ENCODE assay signal across 8 cellular contexts in genomic region chr1:29122987-29123870, GRCh38. TPM values are rescaled to one million over a fixed set of nuclear protein-coding genes. Genes with fewer than 3 reads are reported as not detected.
DNase-seq lines count a peak whose midpoint lies in the region; ATAC-seq, FAIRE-seq and TF ChIP-seq lines count a peak whose summit lies in the region.

No MANE protein-coding gene starts in this region.

- CTCF ChIA-PET in AG04450 (lab: Charles Lee) = interaction anchor here (1.0 to 2.0 kb wide), 9 partner anchors 17 to 79 kb away, joined by 4 to 16 read pairs (median 7); partner anchors contain the start of gene SRSF4
- CTCF ChIA-PET in HEK293T (lab: Yijun Ruan, JAX) = interaction anchor here (1.5 kb wide), 1 partner anchor 11 kb away, joined by 3 read pairs; no protein-coding TSS in a partner anchor

- in situ Hi-C loops in astrocyte of the cerebellum (cut with HindIII; ENCODE audit: low sequenced_read_pairs) = no loop called here

- no peak for ATAC-seq in stimulated activated naive CD8-positive, alpha-beta T cell treated with anti-CD3 and anti-CD28 coated beads, Interleukin-15, Interleukin-2, amounts not matched to agents 100 U/mL and 50 U/mL, for 24 hours
- no peak for ATAC-seq in GM21447 (IDR thresholded peaks at IDR 0.05; ENCODE audit: unreplicated experiment)

- H3K9ac ChIP-seq in keratinocyte (ENCODE audit: control insufficient read depth, extremely low read depth, insufficient read depth, low read length) = peak overlapping the region; percentile 24

- POLR2A ChIA-PET in AG04450 (lab: Yijun Ruan, JAX) = interaction anchor here (0.6 to 2.2 kb wide), 5 partner anchors 23 to 151 kb away, joined by 3 to 23 read pairs (median 6); partner anchors contain the start of gene SRSF4
- POLR2A ChIA-PET in HEK293T (lab: Yijun Ruan, JAX) = interaction anchor here (1.7 kb wide), 1 partner anchor 10 kb away, joined by 8 read pairs; no protein-coding TSS in a partner anchor

- H3K4me2 ChIP-seq in keratinocyte (ENCODE audit: control insufficient read depth, extremely low read depth, insufficient read depth, low read depth, low read length) = peak overlapping the region; percentile 42

- H3K27ac ChIP-seq in AG04450 (ENCODE audit: low read depth, low read length) = peak overlapping the region; percentile 78
- no peak overlapping the region for H3K27ac ChIP-seq in keratinocyte (ENCODE audit: control insufficient read depth, insufficient read depth, low read length)

- H3K79me2 ChIP-seq in keratinocyte (ENCODE audit: control insufficient read depth, insufficient read depth, low read length) = no peaks in the 10 kb centered on the region

- H4K20me1 ChIP-seq in keratinocyte (ENCODE audit: control insufficient read depth, extremely low read depth, insufficient read depth, low read length) = no peaks in the 10 kb centered on the region

- DNase-seq in AG04450 (ENCODE audit: low read depth, low spot score) (no peak), HS-27A (ENCODE audit: low read depth) (peak; percentile 42), astrocyte of the cerebellum (ENCODE audit: low read depth) (no peak), keratinocyte (ENCODE audit: low read depth, low spot score) (no peak), NCI-H146 treated with DMSO at 0.1 percent for 48 hours (lab: John Stamatoyannopoulos, UW; ENCODE audit: unreplicated experiment) (no peak), HEK293T (ENCODE audit: extremely low spot score) (no peak)
- DNase-seq in stimulated activated naive CD8-positive, alpha-beta T cell treated with anti-CD3 and anti-CD28 coated beads, Interleukin-15, Interleukin-2, amounts not matched to agents 100 U/mL and 50 U/mL, for 24 hours = peak; percentile 48

- H2AFZ ChIP-seq in keratinocyte (ENCODE audit: control insufficient read depth, low read length) = peak overlapping the region; percentile 40

- no peaks in the 10 kb centered on the region; the same call in 1 of the 2 replicates for H3K9me3 ChIP-seq in AG04450 (ENCODE audit: control insufficient read depth, insufficient read depth, low read length)
- no peaks in the 10 kb centered on the region for H3K9me3 ChIP-seq in keratinocyte (ENCODE audit: control insufficient read depth, low read depth, low read length)

- H3K27me3 ChIP-seq in AG04450 (ENCODE audit: control insufficient read depth, insufficient read depth, low read length) (no peaks in the 10 kb centered on the region), keratinocyte (ENCODE audit: control insufficient read depth, extremely low read depth, insufficient read depth, low read length) (peaks cover 38% of the 10 kb centered on the region)

- H3K9me1 ChIP-seq in keratinocyte (ENCODE audit: control insufficient read depth, extremely low read depth, insufficient read depth, low read length) = no peaks in the 10 kb centered on the region

- no peak for FAIRE-seq in keratinocyte (lab: Jason Lieb, UNC)

- dilution Hi-C loops in keratinocyte (cut with MboI; ENCODE audit: extremely low pct_ligation_motif_present, low sequenced_read_pairs) = no loop called here

- H3K4me1 ChIP-seq in keratinocyte (ENCODE audit: control insufficient read depth, extremely low read depth, insufficient read depth, low read length) = peaks cover 10% of the 10 kb centered on the region

- H3K36me3 ChIP-seq in keratinocyte (ENCODE audit: control insufficient read depth in 2 of 2, extremely low read depth in 1 of 2, insufficient read depth in 2 of 2, low read length in 2 of 2) = peaks cover 3 to 8% of the 10 kb centered on the region in 2 experiments

- H3K4me3 ChIP-seq in AG04450 (ENCODE audit: low read depth, low read length) = peak overlapping the region; percentile 68
- H3K4me3 ChIP-seq in astrocyte of the cerebellum (ENCODE audit: low read depth, low read length) = peak overlapping the region; percentile 67
- peak overlapping the region; percentile 29 to 48 (median 29) for H3K4me3 ChIP-seq in keratinocyte (ENCODE audit: control insufficient read depth in 2 of 3, extremely low read depth in 1 of 3, insufficient read depth in 2 of 3, low read depth in 1 of 3, low read length in 3 of 3)

- no peak for TF ChIP-seq CTCF in AG04450 (IDR thresholded peaks at IDR 0.05; ENCODE audit: low read depth, low read length)
- no peak for TF ChIP-seq CTCF in astrocyte of the cerebellum (IDR thresholded peaks at IDR 0.05; ENCODE audit: low read depth, low read length, missing control alignments)
- TF ChIP-seq CTCF in keratinocyte (optimal IDR thresholded peaks at IDR 0.05 in 1 of 3, IDR thresholded peaks at IDR 0.05 in 1 of 3, conservative IDR thresholded peaks at IDR 0.05 in 1 of 3; ENCODE audit: extremely low read depth in 1 of 3, insufficient read depth in 2 of 3, low read length in 3 of 3) = no peak

TF ChIP-seq in HEK293T, 16 proteins besides CTCF, POLR2A, EP300 and RAD21:
- TF ChIP-seq NFRKB (IDR thresholded peaks at IDR 0.05) (no peak), FOXK2 (IDR thresholded peaks at IDR 0.05) (no peak), TARDBP (IDR thresholded peaks at IDR 0.05) (no peak), BHLHE40 (IDR thresholded peaks at IDR 0.05; ENCODE audit: borderline replicate concordance) (no peak), L3MBTL2 (conservative IDR thresholded peaks at IDR 0.05) (no peak), FOXM1 (IDR thresholded peaks at IDR 0.05; ENCODE audit: borderline replicate concordance) (no peak), ARNT (IDR thresholded peaks at IDR 0.05) (no peak), ZNF384 (IDR thresholded peaks at IDR 0.05) (no peak), HDGF (IDR thresholded peaks at IDR 0.05; ENCODE audit: borderline replicate concordance) (no peak), LEF1 (IDR thresholded peaks at IDR 0.05; ENCODE audit: borderline replicate concordance) (no peak), CTBP1 (IDR thresholded peaks at IDR 0.05; ENCODE audit: borderline replicate concordance) (no peak), ELF4 (IDR thresholded peaks at IDR 0.05) (no peak), SUZ12 (IDR thresholded peaks at IDR 0.05) (no peak), SP1 (IDR thresholded peaks at IDR 0.05) (no peak), PKNOX1 (IDR thresholded peaks at IDR 0.05) (no peak), FOXA1 (IDR thresholded peaks at IDR 0.05) (no peak)
TF ChIP-seq in HEK293T: peak in this region for 0.

RNA-seq across cellular contexts. Expression of gene TMEM200B, which starts 0.5 kb away (rescaled TPM):
- polyA plus RNA-seq in AG04450 (2011; rRNA removed) (9.8 and 10.5 TPM in 2 replicates), keratinocyte (0.18 to 0.82 TPM (median 0.59 TPM) in 3 replicates)
- 5.5 and 6.2 TPM in 2 replicates for polyA minus RNA-seq in AG04450 (2011; rRNA and poly(A)+ RNA removed)
- polyA plus RNA-seq in keratinocyte (2011; ENCODE audit: low read depth) = not detected
- polyA plus RNA-seq in keratinocyte (2011; cell fraction: cytosol; rRNA removed) = 0.18 and 0.19 TPM in 2 replicates
- 0.22 and 0.33 TPM in 2 replicates for polyA plus RNA-seq in keratinocyte (2011; cell fraction: nucleus; rRNA removed)
- 0.39 and 1.00 TPM in 2 replicates for polyA plus RNA-seq in keratinocyte (2012; ENCODE audit: low replicate concordance)
- polyA minus RNA-seq in keratinocyte = 0.10 to 0.45 TPM (median 0.23 TPM) in 3 replicates
- not detected for polyA minus RNA-seq in keratinocyte (2011; cell fraction: cytosol; rRNA and poly(A)+ RNA removed)
- 0.21 TPM in 1 of 2 replicates, not detected in the other for polyA minus RNA-seq in keratinocyte (2011; cell fraction: nucleus; rRNA and poly(A)+ RNA removed)

RNA-seq across cellular contexts. Expression of gene SRSF4, which starts 58.5 kb away (rescaled TPM):
- polyA plus RNA-seq in AG04450 (2011; rRNA removed) = 39.7 and 45.6 TPM in 2 replicates
- 31.5 and 36.5 TPM in 2 replicates for polyA minus RNA-seq in AG04450 (2011; rRNA and poly(A)+ RNA removed)
- 26.8 to 63.2 TPM (median 51.0 TPM) in 3 replicates for polyA plus RNA-seq in keratinocyte
- 135 TPM for polyA plus RNA-seq in keratinocyte (2011; ENCODE audit: low read depth)
- polyA plus RNA-seq in keratinocyte (2011; cell fraction: cytosol; rRNA removed) = 39.2 and 42.5 TPM in 2 replicates
- 89.0 and 94.1 TPM in 2 replicates for polyA plus RNA-seq in keratinocyte (2011; cell fraction: nucleus; rRNA removed)
- polyA plus RNA-seq in keratinocyte (2012; ENCODE audit: low replicate concordance) = 60.2 and 62.4 TPM in 2 replicates
- 14.8 to 41.8 TPM (median 15.6 TPM) in 3 replicates for polyA minus RNA-seq in keratinocyte
- 18.8 TPM for polyA minus RNA-seq in keratinocyte (2011; cell fraction: cytosol; rRNA and poly(A)+ RNA removed)
- polyA minus RNA-seq in keratinocyte (2011; cell fraction: nucleus; rRNA and poly(A)+ RNA removed) = 20.7 and 34.7 TPM in 2 replicates

Comparison
In these comparisons a context has a peak if more than half of its experiments do, and no peak if none do; other contexts are left out.
1. DNase-seq: peak in HS-27A (single experiment) and stimulated activated naive CD8-positive, alpha-beta T cell treated with anti-CD3 and anti-CD28 coated beads, Interleukin-15, Interleukin-2, amounts not matched to agents 100 U/mL and 50 U/mL, for 24 hours (single experiment); none in AG04450 (single experiment), astrocyte of the cerebellum (single experiment), keratinocyte (single experiment), NCI-H146 treated with DMSO at 0.1 percent for 48 hours (single experiment) and HEK293T (single experiment).
2. Peak in every context shown above with its lines, with median percentiles within 50 percentile points of each other: H3K4me3 ChIP-seq.